ENCODE assay signal across 17 cellular contexts in the genomic region with DNA sequence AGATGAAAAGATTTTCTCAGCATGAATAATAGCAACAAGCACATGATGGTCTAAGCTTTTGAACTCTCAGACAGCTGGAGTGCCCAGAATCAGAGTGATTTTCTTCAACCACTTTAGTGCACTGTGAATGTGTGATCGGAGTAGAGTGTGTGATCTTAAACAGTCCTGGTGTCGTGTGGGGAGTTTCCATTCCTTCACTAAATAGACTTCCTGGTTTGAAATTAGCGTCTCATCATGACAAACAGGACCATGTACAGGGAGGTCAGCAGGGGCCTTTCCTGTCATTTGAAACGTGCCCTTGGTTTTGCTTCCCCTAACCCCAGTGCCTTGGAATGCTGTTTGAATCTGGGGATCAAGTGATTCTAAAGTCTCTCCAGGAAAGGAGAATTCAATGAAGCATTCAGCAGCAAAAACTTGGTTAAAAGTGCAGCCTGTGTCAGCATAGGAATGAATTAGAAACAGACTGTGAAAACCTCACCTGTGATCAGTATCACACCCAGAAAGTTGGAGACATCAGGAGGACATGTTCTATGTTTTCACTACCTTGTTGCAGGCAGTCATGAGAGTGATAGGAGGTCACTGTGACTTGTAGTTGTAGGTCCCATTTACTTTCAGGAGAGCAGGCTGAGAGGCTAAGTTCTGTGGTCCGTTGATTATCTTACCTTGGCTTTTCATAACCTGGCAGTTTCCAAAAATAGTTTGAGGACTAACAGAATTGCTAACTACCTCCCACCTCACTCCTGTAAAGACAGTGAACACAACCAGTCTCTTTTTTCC.
DNase-seq lines count a peak whose midpoint lies in the region; ATAC-seq and TF ChIP-seq lines count a peak whose summit lies in the region.
"Had no signal": no experiment of that assay in that cellular context is flagged by ENCODE, and none has a peak within 500 bp of the region (broad histone marks: within the 10 kb centered on the region; RNA-seq: fewer than 3 reads in every experiment).

No MANE protein-coding gene starts in this region.

- H3K4me3 ChIP-seq in heart right ventricle (no peak overlapping the region), hepatocyte (no peak overlapping the region), mucosa of descending colon (no peak overlapping the region)
- H3K4me3 ChIP-seq: A549, right lobe of liver, tibial nerve had no signal

- DNase-seq in heart right ventricle (no peak), left ventricle myocardium superior (no peak), hepatocyte (ENCODE audit: low spot score) (peak; percentile 4), SHP77 treated with DMSO at 0.1 percent for 48 hours (lab: John Stamatoyannopoulos, UW) (no peak), mucosa of descending colon (no peak), NCI-H1694 (lab: John Stamatoyannopoulos, UW) (no peak)
- no peak for DNase-seq in stimulated activated CD4-positive, alpha-beta T cell treated with anti-CD3 and anti-CD28 coated beads, Interleukin-2, amount 100 ng/mL, for 48 hours
- DNase-seq: activated T-cell treated with anti-CD3 and anti-CD28 coated beads, Interleukin-2, amount 50 U/mL, for 72 hours; COR-L47; islet precursor cell; MV-4-11; NCI-H2227 treated with DMSO at 0.1 percent for 48 hours; right lobe of liver had no signal

- 38 to 41% methylated on average over 5 of the region's 5 CpGs for WGBS in heart right ventricle, 2 donors
- 40% methylated on average over 5 of the region's 5 CpGs for WGBS in hepatocyte (ENCODE audit: low lambda C conversion rate, missing lambda C conversion rate)

- no peak for TF ChIP-seq CTCF in heart right ventricle (IDR thresholded peaks at IDR 0.05)
- no peak for TF ChIP-seq CTCF in hepatocyte (IDR thresholded peaks at IDR 0.05; ENCODE audit: poor library complexity)
- TF ChIP-seq CTCF in mucosa of descending colon (IDR thresholded peaks at IDR 0.05): no peak

- H3K9me3 ChIP-seq in heart right ventricle (no peaks in the 10 kb centered on the region), hepatocyte (ENCODE audit: low read depth) (no peaks in the 10 kb centered on the region), mucosa of descending colon (no peaks in the 10 kb centered on the region)
- H3K9me3 ChIP-seq: A549, right lobe of liver, tibial nerve had no signal

- H3K4me1 ChIP-seq in heart right ventricle (peaks cover 0 to 15% (median 6%) of the 10 kb centered on the region in 9 donors), hepatocyte (ENCODE audit: insufficient read depth) (peaks cover 6% of the 10 kb centered on the region), mucosa of descending colon (ENCODE audit: low read depth) (no peaks in the 10 kb centered on the region)
- H3K4me1 ChIP-seq: A549, right lobe of liver had no signal

- H3K4me2 ChIP-seq in hepatocyte: peak overlapping the region; percentile 14
- H3K4me2 ChIP-seq: A549 had no signal

- no peaks in the 10 kb centered on the region for H3K36me3 ChIP-seq in heart right ventricle
- H3K36me3 ChIP-seq in hepatocyte (replicated peaks; ENCODE audit: insufficient read depth, low read depth): no peaks in the 10 kb centered on the region
- H3K36me3 ChIP-seq in mucosa of descending colon (ENCODE audit: low read depth): no peaks in the 10 kb centered on the region
- H3K36me3 ChIP-seq: right lobe of liver, tibial nerve had no signal

- H2AFZ ChIP-seq in hepatocyte: no peak overlapping the region

- H3K27me3 ChIP-seq in heart right ventricle (peaks cover 0 to 12% (median 7%) of the 10 kb centered on the region in 7 donors), hepatocyte (no peaks in the 10 kb centered on the region)
- H3K27me3 ChIP-seq: right lobe of liver had no signal

- H3K9me2 ChIP-seq in hepatocyte (replicated peaks; ENCODE audit: insufficient read depth): no peaks in the 10 kb centered on the region

- H4K20me1 ChIP-seq in hepatocyte (ENCODE audit: insufficient read depth, poor library complexity, severe bottlenecking): no peaks in the 10 kb centered on the region

- H3K27ac ChIP-seq in heart right ventricle (peak overlapping the region in 5 of 10 donors; percentile 23 to 71 (median 43)), hepatocyte (peak overlapping the region; percentile 51)
- H3K27ac ChIP-seq: A549, right lobe of liver had no signal

- peak in 5 of 8 donors; percentile 25 to 56 (median 44) for ATAC-seq in heart right ventricle
- ATAC-seq in left ventricle myocardium superior: no peak
- peak; percentile 86 for ATAC-seq in HG03442 (IDR thresholded peaks at IDR 0.05; ENCODE audit: unreplicated experiment)
- no peak for ATAC-seq in mucosa of descending colon
- ATAC-seq: A549; activated T-cell treated with anti-CD3 and anti-CD28 coated beads, Interleukin-2, amount 50 U/mL, for 72 hours; Panc1; right lobe of liver had no signal

- no peaks in the 10 kb centered on the region for H3K79me2 ChIP-seq in hepatocyte

- intact Hi-C loops in heart right ventricle (cut with DNase I) (no loop called here), left ventricle myocardium superior (cut with micrococcal nuclease) (no loop called here), mucosa of descending colon (cut with DNase I, micrococcal nuclease) (no loop called here)

Comparison
In these comparisons a context has a peak if more than half of its experiments do, and no peak if none do; other contexts are left out.
1. ATAC-seq: peak in heart right ventricle (5 of 8) and HG03442 (single experiment); none in left ventricle myocardium superior (single experiment) and mucosa of descending colon (single experiment).